Comparison of ENCODE assay signal across 20 cellular contexts in the genomic region with DNA sequence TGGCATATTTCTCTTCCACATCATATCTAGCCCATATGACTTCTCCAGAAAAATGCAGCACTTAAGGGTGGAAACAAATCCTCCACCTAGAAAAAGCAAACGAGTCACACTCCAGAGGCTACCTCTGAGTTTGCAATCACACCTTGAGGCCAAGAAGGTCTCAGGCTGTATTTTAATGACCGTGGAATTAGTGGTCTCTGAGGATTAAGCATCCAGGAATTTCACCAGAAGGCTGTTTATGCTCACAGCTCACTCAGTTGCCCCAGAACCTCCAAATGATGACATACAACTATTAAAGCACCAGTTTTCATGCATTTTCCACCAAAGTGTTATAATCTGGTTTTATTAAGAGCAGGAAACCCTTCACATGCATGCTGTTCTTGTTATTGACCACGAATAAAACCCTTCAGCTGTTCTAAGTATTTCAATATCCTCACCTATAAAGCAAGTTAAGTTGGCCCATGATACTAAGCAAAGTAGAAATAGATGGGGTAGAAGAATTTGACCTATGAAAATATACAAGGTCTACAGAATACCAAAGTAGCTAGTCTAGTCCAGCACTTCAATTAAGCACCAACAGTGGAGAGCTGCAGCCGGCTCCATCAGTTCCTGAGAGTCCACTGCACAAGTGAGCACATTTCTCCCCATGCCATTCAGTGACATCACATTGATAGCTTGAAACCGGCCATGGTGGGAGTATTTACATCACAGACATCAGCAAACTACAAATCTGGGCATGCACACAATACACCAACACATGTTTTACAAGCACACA. TPM values are rescaled to one million over a fixed set of nuclear protein-coding genes. Genes with fewer than 3 reads are reported as not detected.
DNase-seq lines count a peak whose midpoint lies in the region; TF ChIP-seq lines count a peak whose summit lies in the region.
"Had no signal": no experiment of that assay in that cellular context is flagged by ENCODE, and none has a peak within 500 bp of the region (broad histone marks: within the 10 kb centered on the region; RNA-seq: fewer than 3 reads in every experiment).

No MANE protein-coding gene starts in this region.

- peaks cover 0 to 4% (median 0%) of the 10 kb centered on the region in 4 donors for H3K27me3 ChIP-seq in esophagus muscularis mucosa
- H3K27me3 ChIP-seq: ascending aorta, stomach had no signal

- H3K4me1 ChIP-seq in esophagus muscularis mucosa = no peaks in the 10 kb centered on the region
- H3K4me1 ChIP-seq: ascending aorta, left ventricle myocardium inferior had no signal

- peak; percentile 46 for DNase-seq in AG09309 (ENCODE audit: low read depth)
- DNase-seq in EH (ENCODE audit: low read depth) = peak; percentile 90
- peak; percentile 37 for DNase-seq in amniotic epithelial cell (ENCODE audit: low read depth)
- peak; percentile 58 for DNase-seq in kidney tubule cell (ENCODE audit: low spot score)
- DNase-seq in central memory CD4-positive, alpha-beta T cell = no peak
- DNase-seq in esophagus muscularis mucosa (ENCODE audit: extremely low spot score) = no peak
- no peak for DNase-seq in cerebellar nuclear complex (lab: John Stamatoyannopoulos, UW)
- no peak for DNase-seq in NCI-H128 (lab: John Stamatoyannopoulos, UW; ENCODE audit: unreplicated experiment)
- DNase-seq: activated CD4-positive, CD25-positive, alpha-beta regulatory T cell treated with anti-CD3 and anti-CD28 coated beads, Interleukin-2, amount 50 U/mL, for 72 hours; activated CD8-positive, alpha-beta memory T cell treated with anti-CD3 and anti-CD28 coated beads, Interleukin-2, amount 50 U/mL, for 4 hours; activated effector memory CD4-positive, alpha-beta T cell treated with anti-CD3 and anti-CD28 coated beads, Interleukin-2, amount 50 U/mL, for 16 hours; cortex of kidney; DMS 273 treated with DMSO at 0.1 percent for 48 hours; left ventricle myocardium inferior; NCI-H1694; occipital lobe; stomach had no signal

- TF ChIP-seq POLR2A in esophagus muscularis mucosa (IDR thresholded peaks at IDR 0.05; ENCODE audit: low read depth) = no peak

- no peaks in the 10 kb centered on the region for H3K36me3 ChIP-seq in esophagus muscularis mucosa
- H3K36me3 ChIP-seq: ascending aorta, left ventricle myocardium inferior, stomach had no signal

- no peak for TF ChIP-seq EP300 in esophagus muscularis mucosa (IDR thresholded peaks at IDR 0.05)

- no peaks in the 10 kb centered on the region for H3K9me3 ChIP-seq in esophagus muscularis mucosa
- H3K9me3 ChIP-seq: ascending aorta, left ventricle myocardium inferior, stomach had no signal

- WGBS in esophagus muscularis mucosa = 78% methylated on average over 5 of the region's 5 CpGs

- no peak overlapping the region for H3K27ac ChIP-seq in esophagus muscularis mucosa (replicated peaks in 1 of 4)
- H3K27ac ChIP-seq: ascending aorta, epithelial cell of prostate, left ventricle myocardium inferior, SK-N-MC, stomach had no signal

- TF ChIP-seq CTCF in AG09309 (IDR thresholded peaks at IDR 0.05; ENCODE audit: control insufficient read depth, insufficient read depth, low read depth, low read length, missing control alignments) (no peak), esophagus muscularis mucosa (IDR thresholded peaks at IDR 0.05) (no peak)

- intact Hi-C loops in esophagus muscularis mucosa (cut with DNase I) = no loop called here

- H3K4me3 ChIP-seq in AG09309 (ENCODE audit: control insufficient read depth, low read depth, low read length) (no peak overlapping the region), esophagus muscularis mucosa (no peak overlapping the region)
- H3K4me3 ChIP-seq: ascending aorta, left ventricle myocardium inferior, SK-N-MC, stomach had no signal

RNA-seq across cellular contexts. Expression of a gene that starts 39.5 kb away (rescaled TPM):
- 1 to 10 TPM in 3 of 4 donors, under 1 TPM in 1; 0.42 to 4.8 (median 1.5) TPM for total RNA-seq in esophagus muscularis mucosa

Comparison
In these comparisons a context has a peak if more than half of its experiments do, and no peak if none do; other contexts are left out.
1. DNase-seq: peak in AG09309 (single experiment), EH (single experiment), amniotic epithelial cell (single experiment) and kidney tubule cell (single experiment); none in central memory CD4-positive, alpha-beta T cell (single experiment), esophagus muscularis mucosa (single experiment), cerebellar nuclear complex (0 of 2) and NCI-H128 (single experiment).